In genomic region chr4:163384434-163384833, GRCh38 we compare ENCODE assay signal across 21 cellular contexts. TPM values are rescaled to one million over a fixed set of nuclear protein-coding genes. Genes with fewer than 3 reads are reported as not detected.
DNase-seq lines count a peak whose midpoint lies in the region; ATAC-seq, FAIRE-seq and TF ChIP-seq lines count a peak whose summit lies in the region.
"Had no signal": no experiment of that assay in that cellular context is flagged by ENCODE, and none has a peak within 500 bp of the region (broad histone marks: within the 10 kb centered on the region; RNA-seq: fewer than 3 reads in every experiment).

No MANE protein-coding gene starts in this region.

- H3K27ac ChIP-seq in PC-3 (ENCODE audit: low read length) (peak overlapping the region; percentile 78), esophagus muscularis mucosa (replicated peaks in 1 of 4) (no peak overlapping the region), foreskin keratinocyte (no peak overlapping the region)
- H3K27ac ChIP-seq: C4-2B had no signal

- intact Hi-C loops in PC-3 (cut with micrococcal nuclease) = no loop called here
- intact Hi-C loops in esophagus muscularis mucosa (cut with DNase I) = no loop called here

- 84% methylated on average over 5 of the region's 5 CpGs for WGBS in esophagus muscularis mucosa

- CTCF ChIA-PET in PC-3 (lab: Charles Lee) = no interaction called here

- no peak for FAIRE-seq in GM19239 (lab: Jason Lieb, UNC)
- FAIRE-seq: A204.1, D721Med, G401.6 had no signal

- POLR2A ChIA-PET in PC-3 (lab: Charles Lee; ENCODE audit: unreplicated experiment) = no interaction called here

- H3K9ac ChIP-seq in PC-3 (ENCODE audit: low read length) = no peak overlapping the region

- H3K9me3 ChIP-seq in PC-3 (ENCODE audit: low read length) (no peaks in the 10 kb centered on the region), esophagus muscularis mucosa (no peaks in the 10 kb centered on the region)
- H3K9me3 ChIP-seq: BE2C had no signal

- no peak overlapping the region for H2AFZ ChIP-seq in PC-3 (ENCODE audit: low read length)
- H2AFZ ChIP-seq: GM23338 had no signal

- no peaks in the 10 kb centered on the region for H3F3A ChIP-seq in PC-3 (ENCODE audit: low read length, unreplicated experiment)

- TF ChIP-seq CTCF in PC-3 (conservative IDR thresholded peaks at IDR 0.05; ENCODE audit: low read depth, low read length) (no peak), esophagus muscularis mucosa (IDR thresholded peaks at IDR 0.05) (no peak), foreskin keratinocyte (conservative IDR thresholded peaks at IDR 0.05) (no peak)

- H3K36me3 ChIP-seq in PC-3 (ENCODE audit: low read depth, low read length) (no peaks in the 10 kb centered on the region), esophagus muscularis mucosa (no peaks in the 10 kb centered on the region)
- H3K36me3 ChIP-seq: BE2C had no signal

- peak; percentile 60 for ATAC-seq in HG03175 (IDR thresholded peaks at IDR 0.05; ENCODE audit: unreplicated experiment)
- ATAC-seq in PC-3 = no peak
- ATAC-seq in foreskin keratinocyte = no peak
- ATAC-seq: GM23338 had no signal

- no peaks in the 10 kb centered on the region for H3K9me2 ChIP-seq in PC-3 (replicated peaks; ENCODE audit: low read length)

- no peaks in the 10 kb centered on the region for H4K20me1 ChIP-seq in PC-3 (ENCODE audit: low read length)

- no peak for TF ChIP-seq POLR2A in esophagus muscularis mucosa (IDR thresholded peaks at IDR 0.05; ENCODE audit: low read depth)

- no peaks in the 10 kb centered on the region for H3K79me2 ChIP-seq in PC-3 (ENCODE audit: low read length)

- DNase-seq in SIG-M5 treated with dmso at 0.1 percent for 504 hours (lab: John Stamatoyannopoulos, UW; ENCODE audit: unreplicated experiment) (peak; percentile 2), SIG-M5 (lab: John Stamatoyannopoulos, UW) (no peak), PC-3 (no peak), GM19239 (ENCODE audit: insufficient read length, low spot score) (no peak), esophagus muscularis mucosa (ENCODE audit: extremely low spot score) (no peak), foreskin keratinocyte (no peak)
- DNase-seq: BE2C; CD4-positive, alpha-beta memory T cell; DMS153; DMS79 treated with DMSO at 0.1 percent for 48 hours; EL; H7; IMR-90 had no signal

- H3K4me1 ChIP-seq in PC-3 (ENCODE audit: insufficient read depth, low read length) = peaks cover 21% of the 10 kb centered on the region
- H3K4me1 ChIP-seq in esophagus muscularis mucosa = no peaks in the 10 kb centered on the region
- no peaks in the 10 kb centered on the region for H3K4me1 ChIP-seq in foreskin keratinocyte
- H3K4me1 ChIP-seq: BE2C had no signal

- TF ChIP-seq EP300 in esophagus muscularis mucosa (IDR thresholded peaks at IDR 0.05) = no peak

- H3K4me2 ChIP-seq in PC-3 (ENCODE audit: low read length) = peak overlapping the region; percentile 66; the same call in 1 of the 2 replicates
- H3K4me2 ChIP-seq: GM23338 had no signal

- H3K4me3 ChIP-seq in PC-3 (ENCODE audit: low read length) (peak overlapping the region; percentile 35; the same call in 1 of the 2 replicates), esophagus muscularis mucosa (no peak overlapping the region)
- H3K4me3 ChIP-seq: GM23338 had no signal

- no TSS peak for BruUV-seq in PC-3 (replicated peaks; lab: Mats Ljungman, UMichigan)

- H3K27me3 ChIP-seq in PC-3 (ENCODE audit: low read length) (no peaks in the 10 kb centered on the region), esophagus muscularis mucosa (no peaks in the 10 kb centered on the region), foreskin keratinocyte (no peaks in the 10 kb centered on the region)
- H3K27me3 ChIP-seq: BE2C had no signal

RNA-seq across cellular contexts. Expression of gene NPY5R, which starts 40.7 kb away (rescaled TPM):
- total RNA-seq in PC-3 (2014; rRNA removed) (not detected in 2 replicates), esophagus muscularis mucosa (under 1 TPM in 3 of 4 donors, not detected in 1; 0.34 to 0.83 (median 0.39) TPM), foreskin keratinocyte (not detected in 2 replicates)
- polyA plus RNA-seq in foreskin keratinocyte = not detected in 2 replicates
- total RNA-seq: CD4-positive, alpha-beta memory T cell; HT-29; IMR-90 had no signal
- polyA plus RNA-seq: AG04450; CD4-positive, alpha-beta memory T cell; IMR-90 had no signal

RNA-seq across cellular contexts. Expression of gene NPY1R, which starts 52.0 kb away (rescaled TPM):
- total RNA-seq in PC-3 (2014; rRNA removed) = 1.3 and 1.7 TPM in 2 replicates
- total RNA-seq in esophagus muscularis mucosa = 1 to 10 TPM; 1.2 to 4.8 (median 2.3) TPM
- 0.04 and 0.17 TPM in 2 replicates for total RNA-seq in foreskin keratinocyte
- 0.03 TPM in 1 of 2 replicates, not detected in the other for polyA plus RNA-seq in foreskin keratinocyte
- total RNA-seq: CD4-positive, alpha-beta memory T cell had no signal
- polyA plus RNA-seq: AG04450; CD4-positive, alpha-beta memory T cell; IMR-90 had no signal
